In genomic region chr2:233853353-233853752, GRCh38 we compare ENCODE assay signal across 10 cellular contexts. TPM values are rescaled to one million over a fixed set of nuclear protein-coding genes. Genes with fewer than 3 reads are reported as not detected.
DNase-seq lines count a peak whose midpoint lies in the region; ATAC-seq and TF ChIP-seq lines count a peak whose summit lies in the region.
"Had no signal": no experiment of that assay in that cellular context is flagged by ENCODE, and none has a peak within 500 bp of the region (broad histone marks: within the 10 kb centered on the region; RNA-seq: fewer than 3 reads in every experiment).

No MANE protein-coding gene starts in this region.

- CTCF ChIA-PET in WTC11 (lab: Charles Lee), result no interaction called here

- POLR2A ChIA-PET in WTC11 (lab: Charles Lee), result no interaction called here

- peak overlapping the region; percentile 96 for H3K4me3 Mint-ChIP-seq in activated T-cell treated with anti-CD3 and anti-CD28 coated beads, Interleukin-2, amount 50 U/mL, for 24 hours
- peak overlapping the region; percentile 100 for H3K4me3 Mint-ChIP-seq in WTC11
- peak overlapping the region; percentile 87 for H3K4me3 Mint-ChIP-seq in stimulated activated memory B cell treated with anti-CD40 and anti-IgM and Interleukin-4, amounts not matched to agents 10 μg/mL and 1 μg/mL and 100 μg/mL, for 72 hours

- H3K36me3 Mint-ChIP-seq in activated T-cell treated with anti-CD3 and anti-CD28 coated beads, Interleukin-2, amount 50 U/mL, for 24 hours (ENCODE audit: low read depth), result peaks cover 60% of the 10 kb centered on the region
- H3K36me3 Mint-ChIP-seq in WTC11, result peaks cover 51% of the 10 kb centered on the region
- H3K36me3 Mint-ChIP-seq in stimulated activated memory B cell treated with anti-CD40 and anti-IgM and Interleukin-4, amounts not matched to agents 10 μg/mL and 1 μg/mL and 100 μg/mL, for 72 hours, result peaks cover 4% of the 10 kb centered on the region

- DNase-seq in activated T-cell treated with anti-CD3 and anti-CD28 coated beads, Interleukin-2, amount 50 U/mL, for 24 hours, result no peak
- DNase-seq in activated T-cell treated with anti-CD3 and anti-CD28 coated beads for 4 hours, result no peak
- DNase-seq in WTC11 (ENCODE audit: low spot score), result no peak
- DNase-seq in foreskin melanocyte, result peak; percentile 30
- no peak for DNase-seq in substantia nigra (lab: John Stamatoyannopoulos, UW)
- no peak for DNase-seq in stimulated activated CD4-positive, alpha-beta T cell treated with anti-CD3 and anti-CD28 coated beads, Interleukin-4, amount 100 ng/mL, for 4 hours
- DNase-seq: DMS153, NCI-H526 treated with DMSO at 0.1 percent for 48 hours had no signal

- peaks cover 36% of the 10 kb centered on the region for H3K4me1 Mint-ChIP-seq in activated T-cell treated with anti-CD3 and anti-CD28 coated beads, Interleukin-2, amount 50 U/mL, for 24 hours (ENCODE audit: low read depth)
- H3K4me1 Mint-ChIP-seq in WTC11, result peaks cover 32% of the 10 kb centered on the region
- peaks cover 10% of the 10 kb centered on the region for H3K4me1 Mint-ChIP-seq in stimulated activated memory B cell treated with anti-CD40 and anti-IgM and Interleukin-4, amounts not matched to agents 10 μg/mL and 1 μg/mL and 100 μg/mL, for 72 hours

- ATAC-seq in WTC11 (no peak), GM21447 (IDR thresholded peaks at IDR 0.05; ENCODE audit: unreplicated experiment) (no peak)
- ATAC-seq in stimulated activated memory B cell treated with anti-CD40 and anti-IgM and Interleukin-4, amounts not matched to agents 10 μg/mL and 1 μg/mL and 100 μg/mL, for 72 hours, result no peak

- peak overlapping the region; percentile 67 for H3K27ac Mint-ChIP-seq in activated T-cell treated with anti-CD3 and anti-CD28 coated beads, Interleukin-2, amount 50 U/mL, for 24 hours
- peak overlapping the region; percentile 18; the same call in 1 of the 2 replicates for H3K27ac Mint-ChIP-seq in WTC11
- H3K27ac Mint-ChIP-seq in stimulated activated memory B cell treated with anti-CD40 and anti-IgM and Interleukin-4, amounts not matched to agents 10 μg/mL and 1 μg/mL and 100 μg/mL, for 72 hours, result no peak overlapping the region

- peaks cover 13% of the 10 kb centered on the region for H3K27me3 Mint-ChIP-seq in activated T-cell treated with anti-CD3 and anti-CD28 coated beads, Interleukin-2, amount 50 U/mL, for 24 hours
- no peaks in the 10 kb centered on the region for H3K27me3 Mint-ChIP-seq in WTC11 (ENCODE audit: low read depth)
- H3K27me3 Mint-ChIP-seq in stimulated activated memory B cell treated with anti-CD40 and anti-IgM and Interleukin-4, amounts not matched to agents 10 μg/mL and 1 μg/mL and 100 μg/mL, for 72 hours, result peaks cover 25% of the 10 kb centered on the region

- TF ChIP-seq CTCF in WTC11 (IDR thresholded peaks at IDR 0.05), result no peak

- H3K27ac ChIP-seq in substantia nigra (ENCODE audit: low read depth, low read length, poor library complexity, severe bottlenecking), result no peak overlapping the region

- H3K9me3 Mint-ChIP-seq in activated T-cell treated with anti-CD3 and anti-CD28 coated beads, Interleukin-2, amount 50 U/mL, for 24 hours, result no peaks in the 10 kb centered on the region
- no peaks in the 10 kb centered on the region for H3K9me3 Mint-ChIP-seq in WTC11
- no peaks in the 10 kb centered on the region for H3K9me3 Mint-ChIP-seq in stimulated activated memory B cell treated with anti-CD40 and anti-IgM and Interleukin-4, amounts not matched to agents 10 μg/mL and 1 μg/mL and 100 μg/mL, for 72 hours

TF ChIP-seq in WTC11, 78 proteins besides CTCF, POLR2A, EP300 and RAD21 (continues in another document):
- TF ChIP-seq MYBL2 (CRISPR knock-in tag; IDR thresholded peaks at IDR 0.05) (no peak), USF2 (CRISPR knock-in tag; IDR thresholded peaks at IDR 0.05) (no peak), NR2C2 (CRISPR knock-in tag; IDR thresholded peaks at IDR 0.05) (no peak), ZNF425 (CRISPR knock-in tag; conservative IDR thresholded peaks at IDR 0.05) (no peak), STAT6 (CRISPR knock-in tag; conservative IDR thresholded peaks at IDR 0.05; ENCODE audit: low read depth) (no peak), ARID4B (CRISPR knock-in tag; IDR thresholded peaks at IDR 0.05; ENCODE audit: borderline replicate concordance) (no peak), ATF3 (CRISPR knock-in tag; conservative IDR thresholded peaks at IDR 0.05) (no peak), FOXK1 (CRISPR knock-in tag; IDR thresholded peaks at IDR 0.05) (no peak), SMAD4 (CRISPR knock-in tag; IDR thresholded peaks at IDR 0.05) (no peak), RORB (CRISPR knock-in tag; IDR thresholded peaks at IDR 0.05) (no peak), ZNF121 (CRISPR knock-in tag; IDR thresholded peaks at IDR 0.05) (no peak), TEAD4 (CRISPR knock-in tag; IDR thresholded peaks at IDR 0.05) (no peak)

RNA-seq across cellular contexts. Expression of gene HJURP, which starts 1.0 kb away (rescaled TPM):
- total RNA-seq in WTC11 (2021), result 64.2 to 83.7 TPM (median 67.5 TPM) in 3 replicates
